Comparison of ENCODE assay signal across 15 cellular contexts in the genomic region with DNA sequence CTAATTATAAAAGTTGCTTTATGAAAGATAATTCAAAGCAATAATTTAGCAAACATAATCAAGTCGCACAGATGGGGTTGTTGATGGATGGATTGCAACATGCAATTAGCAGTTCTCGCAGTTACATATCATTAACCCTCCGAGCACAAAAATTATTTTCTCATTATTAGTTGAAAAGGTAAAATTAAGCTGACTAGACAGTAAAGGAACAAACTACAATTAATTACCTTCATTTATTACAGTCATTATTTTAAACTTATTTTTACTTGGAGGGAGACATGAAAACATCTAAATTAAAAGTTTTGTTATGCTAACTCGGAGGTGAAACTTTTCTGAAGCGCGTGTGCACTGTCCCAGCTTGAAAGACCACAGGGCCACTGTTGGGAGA.
DNase-seq lines count a peak whose midpoint lies in the region; ATAC-seq and TF ChIP-seq lines count a peak whose summit lies in the region.
"Had no signal": no experiment of that assay in that cellular context is flagged by ENCODE, and none has a peak within 500 bp of the region (broad histone marks: within the 10 kb centered on the region; RNA-seq: fewer than 3 reads in every experiment).

No MANE protein-coding gene starts in this region.

- DNase-seq in NCI-H1105 treated with DMSO at 0.1 percent for 48 hours (lab: John Stamatoyannopoulos, UW): peak; percentile 33
- no peak for DNase-seq in NCI-H1105 (lab: John Stamatoyannopoulos, UW)
- no peak for DNase-seq in WTC11 (ENCODE audit: low spot score)
- no peak for DNase-seq in NCI-H226
- no peak for DNase-seq in stimulated activated CD4-positive, alpha-beta T cell treated with anti-CD3 and anti-CD28 coated beads, Interleukin-2, amount 100 ng/mL, for 24 hours
- DNase-seq in CD4-positive, alpha-beta T cell: no peak
- DNase-seq: CD8-positive, alpha-beta memory T cell; COR-L47; GDM1; H9 had no signal

- no peaks in the 10 kb centered on the region for H3K9me3 ChIP-seq in iPS-20b (ENCODE audit: insufficient read depth, low read depth, low read length)
- H3K9me3 ChIP-seq in CD4-positive, alpha-beta T cell (ENCODE audit: control insufficient read depth, low read length): no peaks in the 10 kb centered on the region
- H3K9me3 ChIP-seq: BLaER1 treated with 17β-estradiol and CSF1 and Interleukin-3, amounts not matched to agents 10 nM and 100 nM had no signal

- H3K27ac Mint-ChIP-seq in WTC11: peak overlapping the region; percentile 8
- H3K27ac Mint-ChIP-seq in CD4-positive, alpha-beta T cell: no peak overlapping the region
- H3K27ac Mint-ChIP-seq: B cell; CD8-positive, alpha-beta memory T cell; GM23338 had no signal

- H3K9ac ChIP-seq in iPS-20b (ENCODE audit: low read depth, low read length): peak overlapping the region; percentile 24; the same call in 1 of the 2 replicates
- H3K9ac ChIP-seq: BLaER1 treated with 17β-estradiol and CSF1 and Interleukin-3, amounts not matched to agents 10 nM and 100 nM had no signal

- H3K4me1 ChIP-seq in iPS-20b (ENCODE audit: insufficient read depth, low read length): peaks cover 4% of the 10 kb centered on the region; the same call in 1 of the 2 replicates

- H3K36me3 ChIP-seq in iPS-20b (ENCODE audit: insufficient read depth, low read depth, low read length): no peaks in the 10 kb centered on the region
- H3K36me3 ChIP-seq: BLaER1 treated with 17β-estradiol and CSF1 and Interleukin-3, amounts not matched to agents 10 nM and 100 nM had no signal

- no peak overlapping the region for H3K4me3 Mint-ChIP-seq in WTC11
- H3K4me3 Mint-ChIP-seq in CD4-positive, alpha-beta T cell: no peak overlapping the region
- H3K4me3 Mint-ChIP-seq: B cell; CD8-positive, alpha-beta memory T cell; GM23338; H9 had no signal

- CTCF ChIA-PET in WTC11 (lab: Charles Lee): interaction anchor here (0.9 to 1.1 kb wide), 2 partner anchors 77 to 88 kb away, joined by 3 to 4 read pairs; no protein-coding TSS in a partner anchor
- CTCF ChIA-PET in CD4-positive, alpha-beta T cell (lab: Charles Lee): no interaction called here

- H3K4me3 ChIP-seq in iPS-20b (ENCODE audit: low read length): no peak overlapping the region
- H3K4me3 ChIP-seq: BLaER1 treated with 17β-estradiol and CSF1 and Interleukin-3, amounts not matched to agents 10 nM and 100 nM; GM23338 had no signal

- no peaks in the 10 kb centered on the region for H3K27me3 ChIP-seq in iPS-20b (ENCODE audit: insufficient read depth, low read length)
- H3K27me3 ChIP-seq in CD4-positive, alpha-beta T cell (ENCODE audit: control insufficient read depth, insufficient read depth, low read length): peaks cover 4% of the 10 kb centered on the region
- H3K27me3 ChIP-seq: BLaER1 treated with 17β-estradiol and CSF1 and Interleukin-3, amounts not matched to agents 10 nM and 100 nM had no signal

- POLR2A ChIA-PET in WTC11 (lab: Charles Lee): no interaction called here
- POLR2A ChIA-PET in CD4-positive, alpha-beta T cell (lab: Charles Lee): no interaction called here

- TF ChIP-seq CTCF in WTC11 (IDR thresholded peaks at IDR 0.05): no peak
- TF ChIP-seq CTCF in CD4-positive, alpha-beta T cell (IDR thresholded peaks at IDR 0.05): no peak

- H3K4me1 Mint-ChIP-seq in WTC11: peaks cover 18% of the 10 kb centered on the region
- no peaks in the 10 kb centered on the region for H3K4me1 Mint-ChIP-seq in CD4-positive, alpha-beta T cell (ENCODE audit: low read depth)
- H3K4me1 Mint-ChIP-seq: B cell; CD8-positive, alpha-beta memory T cell had no signal

- ATAC-seq in WTC11: no peak
- ATAC-seq in CD4-positive, alpha-beta T cell (ENCODE audit: poor library complexity): no peak
- ATAC-seq: GM23338 had no signal

- no peak overlapping the region for H3K27ac ChIP-seq in iPS-20b (ENCODE audit: low read length)
- H3K27ac ChIP-seq in CD4-positive, alpha-beta T cell (ENCODE audit: low read depth, low read length): no peak overlapping the region
- H3K27ac ChIP-seq: 22Rv1; BLaER1 treated with 17β-estradiol and CSF1 and Interleukin-3, amounts not matched to agents 10 nM and 100 nM had no signal

- intact Hi-C loops in CD4-positive, alpha-beta T cell (cut with DNase I, micrococcal nuclease): no loop called here

- no peaks in the 10 kb centered on the region; the same call in 1 of the 2 replicates for H3K36me3 Mint-ChIP-seq in WTC11
- H3K36me3 Mint-ChIP-seq in CD4-positive, alpha-beta T cell (ENCODE audit: low read depth): no peaks in the 10 kb centered on the region
- H3K36me3 Mint-ChIP-seq: CD8-positive, alpha-beta memory T cell had no signal

- no peaks in the 10 kb centered on the region for H3K27me3 Mint-ChIP-seq in WTC11 (ENCODE audit: low read depth)
- no peaks in the 10 kb centered on the region for H3K27me3 Mint-ChIP-seq in CD4-positive, alpha-beta T cell

- H3K9me3 Mint-ChIP-seq in WTC11: no peaks in the 10 kb centered on the region
- no peaks in the 10 kb centered on the region for H3K9me3 Mint-ChIP-seq in CD4-positive, alpha-beta T cell
- H3K9me3 Mint-ChIP-seq: CD8-positive, alpha-beta memory T cell; GM23338; H9 had no signal

TF ChIP-seq in WTC11, 78 proteins besides CTCF, POLR2A, EP300 and RAD21:
- TF ChIP-seq FOXK1 (CRISPR knock-in tag; IDR thresholded peaks at IDR 0.05): no peak
- TF ChIP-seq NFYB (CRISPR knock-in tag; conservative IDR thresholded peaks at IDR 0.05; ENCODE audit: low read depth): no peak
- TF ChIP-seq, protein P1, sequence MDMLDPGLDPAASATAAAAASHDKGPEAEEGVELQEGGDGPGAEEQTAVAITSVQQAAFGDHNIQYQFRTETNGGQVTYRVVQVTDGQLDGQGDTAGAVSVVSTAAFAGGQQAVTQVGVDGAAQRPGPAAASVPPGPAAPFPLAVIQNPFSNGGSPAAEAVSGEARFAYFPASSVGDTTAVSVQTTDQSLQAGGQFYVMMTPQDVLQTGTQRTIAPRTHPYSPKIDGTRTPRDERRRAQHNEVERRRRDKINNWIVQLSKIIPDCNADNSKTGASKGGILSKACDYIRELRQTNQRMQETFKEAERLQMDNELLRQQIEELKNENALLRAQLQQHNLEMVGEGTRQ (CRISPR knock-in tag; IDR thresholded peaks at IDR 0.05): no peak
- TF ChIP-seq JAZF1 (CRISPR knock-in tag; IDR thresholded peaks at IDR 0.05): no peak
